2 cellular contexts compared by ENCODE assay signal in genomic region chr11:67277231-67277961, GRCh38.
TF ChIP-seq lines count a peak whose summit lies in the region.

No MANE protein-coding gene starts in this region.

TF ChIP-seq in IMR-90, 13 proteins besides CTCF, POLR2A, EP300 and RAD21 (continued from another document):
- TF ChIP-seq MAZ (IDR thresholded peaks at IDR 0.05; ENCODE audit: borderline replicate concordance, low read depth, low read length) (no peak), MXI1 (IDR thresholded peaks at IDR 0.05; ENCODE audit: borderline replicate concordance, low read depth, low read length) (no peak), CHD1 (IDR thresholded peaks at IDR 0.05; ENCODE audit: low read depth, low read length) (no peak), USF2 (IDR thresholded peaks at IDR 0.05; ENCODE audit: low read depth, low read length) (no peak), NFE2L2 (IDR thresholded peaks at IDR 0.05; ENCODE audit: low read depth, low read length) (no peak), ELK1 (IDR thresholded peaks at IDR 0.05; ENCODE audit: borderline replicate concordance, low read depth, low read length) (no peak), CEBPB (IDR thresholded peaks at IDR 0.05; ENCODE audit: low read depth, low read length) (no peak), MAFK (IDR thresholded peaks at IDR 0.05; ENCODE audit: low read depth, low read length) (no peak), RFX5 (IDR thresholded peaks at IDR 0.05; ENCODE audit: low read depth, low read length) (no peak), SMC3 (IDR thresholded peaks at IDR 0.05; ENCODE audit: low read depth, low read length) (no peak), BHLHE40 (IDR thresholded peaks at IDR 0.05; ENCODE audit: low read depth, low read length) (no peak)

TF ChIP-seq in SK-N-SH, 30 proteins besides CTCF, POLR2A, EP300 and RAD21:
- no peak for TF ChIP-seq MAX (IDR thresholded peaks at IDR 0.05; ENCODE audit: low read depth)
- TF ChIP-seq REST (IDR thresholded peaks at IDR 0.05; ENCODE audit: low read depth, low read length), result no peak
- no peak for TF ChIP-seq SMC3 (IDR thresholded peaks at IDR 0.05; ENCODE audit: low read depth, low read length)
- TF ChIP-seq CHD2 (IDR thresholded peaks at IDR 0.05; ENCODE audit: low read length, partially characterized antibody), result no peak
